Comparison of ENCODE assay signal across 8 cellular contexts in genomic region chr5:139273572-139274264, GRCh38. TPM values are rescaled to one million over a fixed set of nuclear protein-coding genes. Genes with fewer than 3 reads are reported as not detected.
DNase-seq lines count a peak whose midpoint lies in the region; ATAC-seq, FAIRE-seq and TF ChIP-seq lines count a peak whose summit lies in the region.

No MANE protein-coding gene starts in this region.

- peak overlapping the region; percentile 70 for H3K9ac ChIP-seq in fibroblast of lung (ENCODE audit: insufficient read depth, low read length)

- no TSS peak for BruUV-seq in Panc1 (replicated peaks; lab: Mats Ljungman, UMichigan)

- CTCF ChIA-PET in Panc1 (lab: Charles Lee): interaction anchor here (0.6 kb wide), 1 partner anchor 601 kb away, joined by 3 read pairs; no protein-coding TSS in a partner anchor

- H3K36me3 Mint-ChIP-seq in natural killer cell: no peaks in the 10 kb centered on the region

- no peaks in the 10 kb centered on the region for H3K27me3 ChIP-seq in Panc1 (ENCODE audit: control insufficient read depth, insufficient read depth, low read length)
- no peaks in the 10 kb centered on the region for H3K27me3 ChIP-seq in fibroblast of lung (ENCODE audit: control insufficient read depth, insufficient read depth, low read length)

- H3K4me1 ChIP-seq in Panc1 (ENCODE audit: control insufficient read depth, insufficient read depth, low read length): peaks cover 40% of the 10 kb centered on the region
- peaks cover 22% of the 10 kb centered on the region for H3K4me1 ChIP-seq in fibroblast of lung (ENCODE audit: control insufficient read depth, extremely low read depth, insufficient read depth, low read length)

- POLR2A ChIA-PET in Panc1 (lab: Charles Lee): interaction anchor here (0.7 kb wide), 1 partner anchor 344 kb away, joined by 5 read pairs; no protein-coding TSS in a partner anchor

- H3K4me2 ChIP-seq in fibroblast of lung (ENCODE audit: extremely low read depth, insufficient read depth, low read length): peak overlapping the region; percentile 89

- peak; percentile 83 for ATAC-seq in GM21381 (IDR thresholded peaks at IDR 0.05; ENCODE audit: unreplicated experiment)
- ATAC-seq in Panc1: peak; percentile 90
- ATAC-seq in natural killer cell: peak; percentile 97 to 99 (median 98)

- peaks cover 25% of the 10 kb centered on the region for H3K36me3 ChIP-seq in Panc1 (ENCODE audit: control insufficient read depth, insufficient read depth, low read length)
- peaks cover 2% of the 10 kb centered on the region for H3K36me3 ChIP-seq in fibroblast of lung (ENCODE audit: control insufficient read depth, insufficient read depth, low read length)

- H3K27ac ChIP-seq in Panc1 (ENCODE audit: low read length) (peak overlapping the region; percentile 99), fibroblast of lung (ENCODE audit: insufficient read depth, low read length) (peak overlapping the region; percentile 93)

- H3K9me3 ChIP-seq in Panc1 (ENCODE audit: control insufficient read depth, insufficient read depth, low read depth, low read length) (no peaks in the 10 kb centered on the region), fibroblast of lung (ENCODE audit: control insufficient read depth, insufficient read depth, low read depth, low read length) (no peaks in the 10 kb centered on the region)

- H3K4me3 ChIP-seq in Panc1 (ENCODE audit: low read depth in 2 of 2, low read length in 2 of 2) (peak overlapping the region; percentile 80 to 87), fibroblast of lung (replicated peaks in 1 of 4; ENCODE audit: control extremely low read depth in 1 of 4, insufficient read depth in 1 of 4, low read depth in 3 of 4, low read length in 4 of 4) (peak overlapping the region; percentile 84 to 85 (median 84))

- FAIRE-seq in HTR-8/SVneo (lab: Jason Lieb, UNC): no peak

- peak; percentile 97 for DNase-seq in DMS53 (lab: John Stamatoyannopoulos, UW)
- DNase-seq in HTR-8/SVneo (ENCODE audit: insufficient read length, low spot score): peak; percentile 94
- DNase-seq in Panc1 (ENCODE audit: low read depth, low spot score): no peak
- peak; percentile 79 for DNase-seq in activated T-helper 1 cell treated with Interleukin-2 at 50 U/mL for 16 hours (ENCODE audit: low read depth)
- peak; percentile 73 to 86 for DNase-seq in fibroblast of lung (ENCODE audit: low read depth in 2 of 2)
- DNase-seq in natural killer cell: peak; percentile 89
- peak; percentile 76 to 87 (median 80) for DNase-seq in stimulated activated naive CD4-positive, alpha-beta T cell (lab: John Stamatoyannopoulos, UW)

- no peaks in the 10 kb centered on the region for H3K9me3 Mint-ChIP-seq in natural killer cell

- in situ Hi-C loops in Panc1 (cut with HindIII; ENCODE audit: low pct_unique_long_range_greater_than_20kb, low sequenced_read_pairs): no loop called here

- H3K4me3 Mint-ChIP-seq in natural killer cell: peak overlapping the region; percentile 88

- TF ChIP-seq CTCF in Panc1 (IDR thresholded peaks at IDR 0.05) (no peak), fibroblast of lung (conservative IDR thresholded peaks at IDR 0.05 in 1 of 2, IDR thresholded peaks at IDR 0.05 in 1 of 2; ENCODE audit: low read depth in 1 of 2, low read length in 2 of 2) (peak in 1 of 2 donors; percentile 1), natural killer cell (IDR thresholded peaks at IDR 0.05) (no peak)

- intact Hi-C loops in Panc1 (cut with micrococcal nuclease; ENCODE audit: unreplicated experiment) (no loop called here), natural killer cell (cut with micrococcal nuclease) (loop anchor here (5.0 kb wide), 2 partner anchors 69 to 119 kb away; partner anchors contain the start of gene PAIP2)

- no peaks in the 10 kb centered on the region for H3K27me3 Mint-ChIP-seq in natural killer cell (ENCODE audit: low read depth in 2 of 2)

- H3K27ac Mint-ChIP-seq in natural killer cell: peak overlapping the region; percentile 81 to 86

- H4K20me1 ChIP-seq in fibroblast of lung (ENCODE audit: control insufficient read depth, extremely low read depth, insufficient read depth, low read length): no peaks in the 10 kb centered on the region

- H2AFZ ChIP-seq in fibroblast of lung (ENCODE audit: low read length): peak overlapping the region; percentile 75

- peaks cover 25 to 39% of the 10 kb centered on the region in 2 donors for H3K4me1 Mint-ChIP-seq in natural killer cell

- H3K79me2 ChIP-seq in fibroblast of lung (ENCODE audit: control insufficient read depth, insufficient read depth, low read length): peaks cover 27% of the 10 kb centered on the region

RNA-seq across cellular contexts. Expression of gene MATR3, which starts 19.8 kb away (rescaled TPM):
- total RNA-seq in Panc1 (2021; ENCODE audit: unreplicated experiment) (194 TPM), fibroblast of lung (183 and 275 TPM in 2 replicates), natural killer cell (100 to 1,000 TPM; 290 to 324 (median 297) TPM)
- polyA plus RNA-seq in Panc1 (2012; ENCODE audit: insufficient read length): 122 TPM
- 167 and 175 TPM in 2 replicates for polyA plus RNA-seq in fibroblast of lung
- 175 and 191 TPM in 2 replicates for polyA plus RNA-seq in fibroblast of lung (2012)
- polyA minus RNA-seq in fibroblast of lung (ENCODE audit: low replicate concordance): 142 and 162 TPM in 2 replicates
